In the genomic region with DNA sequence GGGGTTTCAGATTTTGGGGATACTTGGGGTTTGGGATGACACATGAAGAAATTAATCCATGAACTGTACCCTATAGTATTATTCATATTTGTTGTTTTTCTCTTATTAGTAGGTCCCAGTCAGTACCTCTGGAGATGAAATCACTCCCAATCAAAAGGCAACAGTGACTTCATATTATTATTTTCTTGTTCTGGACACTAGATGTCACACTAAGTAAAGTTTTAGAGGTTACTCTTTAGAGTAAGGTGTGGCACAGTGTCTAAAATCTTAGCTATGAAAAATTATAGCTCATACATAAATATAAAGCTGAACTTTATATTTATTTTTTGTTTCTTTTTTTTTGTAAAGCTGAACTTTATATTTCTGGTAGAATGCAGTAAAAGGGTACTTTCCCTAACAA, we compare ENCODE assay signal across 8 cellular contexts. TPM values are rescaled to one million over a fixed set of nuclear protein-coding genes. Genes with fewer than 3 reads are reported as not detected.
DNase-seq lines count a peak whose midpoint lies in the region; ATAC-seq and TF ChIP-seq lines count a peak whose summit lies in the region.

No MANE protein-coding gene starts in this region.

- no peak overlapping the region for H3K9ac ChIP-seq in PC-3 (ENCODE audit: low read length)

- no peaks in the 10 kb centered on the region for H3K9me2 ChIP-seq in PC-3 (replicated peaks; ENCODE audit: low read length)

- H3F3A ChIP-seq in PC-3 (ENCODE audit: low read length, unreplicated experiment), result no peaks in the 10 kb centered on the region

- DNase-seq in DMS53 (lab: John Stamatoyannopoulos, UW), result peak; percentile 73
- DNase-seq in PC-3, result peak; percentile 56
- DNase-seq in psoas muscle, result no peak

- intact Hi-C loops in PC-3 (cut with micrococcal nuclease), result loop anchor here (1.0 kb wide), 1 partner anchor 233 kb away; no protein-coding TSS in a partner anchor
- intact Hi-C loops in psoas muscle (cut with DNase I), result loop anchor here (1.0 to 5.0 kb wide), 2 partner anchors 233 to 235 kb away; no protein-coding TSS in a partner anchor

- H3K27me3 ChIP-seq in PC-3 (ENCODE audit: low read length), result no peaks in the 10 kb centered on the region
- H3K27me3 ChIP-seq in psoas muscle (ENCODE audit: insufficient read depth in 3 of 3, low read length in 2 of 3), result no peaks in the 10 kb centered on the region

- no peak overlapping the region for H3K4me2 ChIP-seq in PC-3 (ENCODE audit: low read length)

- no peaks in the 10 kb centered on the region for H3K9me3 ChIP-seq in PC-3 (ENCODE audit: low read length)
- no peaks in the 10 kb centered on the region for H3K9me3 ChIP-seq in psoas muscle

- no TSS peak for BruUV-seq in PC-3 (replicated peaks; lab: Mats Ljungman, UMichigan)

- no peaks in the 10 kb centered on the region for H3K79me2 ChIP-seq in PC-3 (ENCODE audit: low read length)

- H3K36me3 ChIP-seq in PC-3 (ENCODE audit: low read depth, low read length) (no peaks in the 10 kb centered on the region), psoas muscle (ENCODE audit: insufficient read depth in 1 of 2, low read depth in 1 of 2) (peaks cover 17 to 40% of the 10 kb centered on the region in 2 donors)

- H4K20me1 ChIP-seq in PC-3 (ENCODE audit: low read length), result no peaks in the 10 kb centered on the region

- H3K4me3 ChIP-seq in PC-3 (ENCODE audit: low read length), result no peak overlapping the region
- no peak overlapping the region for H3K4me3 ChIP-seq in psoas muscle

- ATAC-seq in HG03159 (IDR thresholded peaks at IDR 0.05; ENCODE audit: unreplicated experiment) (peak; percentile 58), PC-3 (peak; percentile 90), esophagus mucosa (peak; percentile 70), psoas muscle (peak in 3 of 4 donors; percentile 60 to 85 (median 69)), GM19463 (IDR thresholded peaks at IDR 0.05; ENCODE audit: unreplicated experiment) (no peak), GM21737 (IDR thresholded peaks at IDR 0.05; ENCODE audit: unreplicated experiment) (no peak), HG02970 (IDR thresholded peaks at IDR 0.05; ENCODE audit: low FRiP score, unreplicated experiment) (no peak)

- TF ChIP-seq CTCF in PC-3 (conservative IDR thresholded peaks at IDR 0.05; ENCODE audit: low read depth, low read length) (peak; percentile 60), psoas muscle (IDR thresholded peaks at IDR 0.05) (peak; percentile 50)

- CTCF ChIA-PET in PC-3 (lab: Charles Lee), result interaction anchor here (0.5 to 1.7 kb wide), 7 partner anchors 10 to 232 kb away, joined by 3 to 18 read pairs (median 4); no protein-coding TSS in a partner anchor

- H3K4me1 ChIP-seq in PC-3 (ENCODE audit: insufficient read depth, low read length) (no peaks in the 10 kb centered on the region), psoas muscle (no peaks in the 10 kb centered on the region)

- no peak overlapping the region for H2AFZ ChIP-seq in PC-3 (ENCODE audit: low read length)

- POLR2A ChIA-PET in PC-3 (lab: Charles Lee; ENCODE audit: unreplicated experiment), result no interaction called here

- H3K27ac ChIP-seq in PC-3 (ENCODE audit: low read length), result no peak overlapping the region
- H3K27ac ChIP-seq in psoas muscle, result no peak overlapping the region

RNA-seq across cellular contexts. Expression of gene FAM114A1, which starts 35.1 kb away (rescaled TPM):
- total RNA-seq in PC-3 (2014; rRNA removed), result 21.5 and 25.0 TPM in 2 replicates
- total RNA-seq in esophagus mucosa, result 33.2 TPM
- total RNA-seq in psoas muscle, result 10 to 100 TPM; 11.2 to 20.0 (median 17.5) TPM
- polyA plus RNA-seq in psoas muscle, result 10 to 100 TPM in 1 of 3 donors, 1 to 10 TPM in 2; 5.6 to 16.6 (median 8.9) TPM

RNA-seq across cellular contexts. Expression of gene TLR6, which starts 46.1 kb away (rescaled TPM):
- total RNA-seq in PC-3 (2014; rRNA removed) (0.92 and 1.2 TPM in 2 replicates), esophagus mucosa (1.6 TPM), psoas muscle (1 to 10 TPM in 3 of 4 donors, under 1 TPM in 1; 0.79 to 1.3 (median 1.2) TPM)
- under 1 TPM; 0.12 to 0.31 (median 0.13) TPM for polyA plus RNA-seq in psoas muscle

Comparison
In these comparisons a context has a peak if more than half of its experiments do, and no peak if none do; other contexts are left out.
1. DNase-seq: peak in DMS53 (single experiment) and PC-3 (single experiment); none in psoas muscle (0 of 2).
2. ATAC-seq: peak in HG03159 (single experiment), PC-3 (single experiment), esophagus mucosa (single experiment) and psoas muscle (3 of 4); none in GM19463 (single experiment), GM21737 (single experiment) and HG02970 (single experiment).